In the genomic region with DNA sequence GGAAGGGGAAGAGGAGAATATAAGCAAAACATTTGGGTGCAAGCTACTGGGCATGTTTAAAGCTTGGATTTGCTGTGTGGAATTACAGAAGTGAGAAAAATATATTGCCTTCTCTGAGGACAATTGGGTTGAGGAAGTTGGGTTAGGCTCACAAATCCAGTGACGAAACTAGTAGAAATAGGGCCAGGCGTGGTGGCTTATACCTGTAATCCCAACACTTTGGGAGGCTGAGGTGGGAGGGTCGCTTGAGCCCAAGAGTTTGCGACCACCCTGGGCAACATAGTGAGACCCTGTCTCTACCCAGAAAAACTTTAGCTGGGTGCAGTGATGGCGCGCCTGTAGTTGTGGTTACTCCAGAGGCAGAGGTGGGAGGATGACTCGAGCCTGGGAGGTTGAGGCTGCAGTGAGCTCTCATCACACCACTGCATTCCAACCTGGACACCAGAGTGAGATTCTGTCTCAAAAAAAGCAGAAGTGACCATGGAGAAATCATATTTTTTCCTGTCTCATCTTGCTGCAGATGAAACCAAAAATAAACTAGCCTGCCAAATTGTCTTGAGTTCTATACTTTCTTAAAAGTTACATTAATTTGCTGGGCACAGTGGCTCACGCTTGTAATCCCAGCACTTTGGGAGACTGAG, we compare ENCODE assay signal across 1 cellular context.
TF ChIP-seq lines count a peak whose summit lies in the region.

No MANE protein-coding gene starts in this region.

TF ChIP-seq in IMR-90, 13 proteins besides CTCF, POLR2A, EP300 and RAD21:
- TF ChIP-seq SMC3 (IDR thresholded peaks at IDR 0.05; ENCODE audit: low read depth, low read length): no peak
